Comparison of ENCODE assay signal across 11 cellular contexts in the genomic region with DNA sequence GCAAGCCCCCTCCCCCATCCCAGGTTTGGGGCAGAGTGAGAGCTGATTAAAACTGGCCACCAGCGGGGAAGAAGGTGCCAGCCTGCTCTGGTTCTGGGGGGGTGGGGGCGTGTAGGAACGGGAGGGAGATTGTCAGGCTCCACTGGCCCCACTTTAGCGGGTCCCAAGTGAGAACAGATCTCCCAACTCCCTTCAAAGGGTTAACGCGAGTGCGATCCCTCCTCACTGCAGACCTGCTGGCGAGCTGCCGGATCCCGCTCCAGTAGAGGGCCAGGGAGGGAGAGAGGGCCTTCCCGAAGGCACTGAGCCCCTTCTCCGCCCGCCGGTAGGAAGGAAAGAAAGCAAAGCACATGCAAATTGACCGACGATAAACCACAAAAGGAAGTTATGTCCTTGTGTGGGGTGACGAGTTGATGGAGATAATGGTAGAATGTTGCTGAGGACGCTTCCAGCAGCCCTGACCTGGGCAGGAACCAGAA. TPM values are rescaled to one million over a fixed set of nuclear protein-coding genes. Genes with fewer than 3 reads are reported as not detected.
DNase-seq lines count a peak whose midpoint lies in the region; ATAC-seq and TF ChIP-seq lines count a peak whose summit lies in the region.
"Had no signal": no experiment of that assay in that cellular context is flagged by ENCODE, and none has a peak within 500 bp of the region (broad histone marks: within the 10 kb centered on the region; RNA-seq: fewer than 3 reads in every experiment).

No MANE protein-coding gene starts in this region.

- WGBS in suprapubic skin, result 3% methylated on average over 18 of the region's 18 CpGs

- H3K4me3 ChIP-seq in suprapubic skin, result peak overlapping the region; percentile 39

- DNase-seq in activated T-cell treated with anti-CD3 and anti-CD28 coated beads, Interleukin-2, amount 50 U/mL, for 4 hours, result no peak
- no peak for DNase-seq in activated T-cell treated with anti-CD3 and anti-CD28 coated beads, Interleukin-2, amount 50 U/mL, for 48 hours
- DNase-seq in anterior cingulate cortex (lab: John Stamatoyannopoulos, UW) (peak in 35 of 58 donors; percentile 9 to 62 (median 35)), suprapubic skin (ENCODE audit: low spot score in 2 of 2) (no peak), NAMALWA (ENCODE audit: low spot score) (no peak), H4 (ENCODE audit: low spot score) (no peak), COLO668 (lab: John Stamatoyannopoulos, UW; ENCODE audit: unreplicated experiment) (no peak)
- DNase-seq: activated CD4-positive, alpha-beta T cell treated with anti-CD3 and anti-CD28 coated beads for 1 hour; AML-193; NCI-H774 had no signal

- H3K9me3 Mint-ChIP-seq in activated T-cell treated with anti-CD3 and anti-CD28 coated beads, Interleukin-2, amount 50 U/mL, for 4 hours, result no peaks in the 10 kb centered on the region

- no peak for TF ChIP-seq EP300 in suprapubic skin (IDR thresholded peaks at IDR 0.05)

- H3K27ac ChIP-seq in layer of hippocampus (ENCODE audit: low read depth, low read length), result peak overlapping the region; percentile 38
- no peak overlapping the region for H3K27ac ChIP-seq in suprapubic skin

- H3K36me3 Mint-ChIP-seq in activated T-cell treated with anti-CD3 and anti-CD28 coated beads, Interleukin-2, amount 50 U/mL, for 4 hours (ENCODE audit: insufficient read depth), result no peaks in the 10 kb centered on the region

- no peaks in the 10 kb centered on the region for H3K36me3 ChIP-seq in suprapubic skin

- no peak for TF ChIP-seq POLR2A in suprapubic skin (IDR thresholded peaks at IDR 0.05)

- peak overlapping the region; percentile 42 for H3K4me3 Mint-ChIP-seq in activated T-cell treated with anti-CD3 and anti-CD28 coated beads, Interleukin-2, amount 50 U/mL, for 4 hours

- H3K27me3 ChIP-seq in layer of hippocampus (ENCODE audit: control insufficient read depth, insufficient read depth, low read length) (peaks cover 2% of the 10 kb centered on the region), suprapubic skin (peaks cover 62% of the 10 kb centered on the region)

- TF ChIP-seq CTCF in suprapubic skin (IDR thresholded peaks at IDR 0.05), result no peak

- peaks cover 46% of the 10 kb centered on the region for H3K27me3 Mint-ChIP-seq in activated T-cell treated with anti-CD3 and anti-CD28 coated beads, Interleukin-2, amount 50 U/mL, for 4 hours (ENCODE audit: low read depth)

- no peak for ATAC-seq in activated T-cell treated with anti-CD3 and anti-CD28 coated beads, Interleukin-2, amount 50 U/mL, for 4 hours

- H3K4me1 ChIP-seq in suprapubic skin, result peaks cover 10% of the 10 kb centered on the region

- peaks cover 11% of the 10 kb centered on the region for H3K4me1 Mint-ChIP-seq in activated T-cell treated with anti-CD3 and anti-CD28 coated beads, Interleukin-2, amount 50 U/mL, for 4 hours (ENCODE audit: low read depth)

- no peaks in the 10 kb centered on the region for H3K9me3 ChIP-seq in suprapubic skin

RNA-seq across cellular contexts. Expression of a gene that starts 1.3 kb away (rescaled TPM):
- total RNA-seq in activated T-cell treated with anti-CD3 and anti-CD28 coated beads, Interleukin-2, amount 50 U/mL, for 4 hours, result not detected
- total RNA-seq in suprapubic skin, result 1 to 10 TPM in 3 of 4 donors, under 1 TPM in 1; 0.65 to 3.5 (median 1.3) TPM
- total RNA-seq in H4 (2014; rRNA removed; shearing (Covaris generic)), result not detected in 2 replicates

Comparison
In these comparisons a context has a peak if more than half of its experiments do, and no peak if none do; other contexts are left out.
1. DNase-seq: peak in anterior cingulate cortex (35 of 58); none in activated T-cell treated with anti-CD3 and anti-CD28 coated beads, Interleukin-2, amount 50 U/mL, for 4 hours (single experiment), activated T-cell treated with anti-CD3 and anti-CD28 coated beads, Interleukin-2, amount 50 U/mL, for 48 hours (0 of 2), suprapubic skin (0 of 2), NAMALWA (single experiment), H4 (single experiment) and COLO668 (single experiment).